ENCODE assay signal across 23 cellular contexts in the genomic region with DNA sequence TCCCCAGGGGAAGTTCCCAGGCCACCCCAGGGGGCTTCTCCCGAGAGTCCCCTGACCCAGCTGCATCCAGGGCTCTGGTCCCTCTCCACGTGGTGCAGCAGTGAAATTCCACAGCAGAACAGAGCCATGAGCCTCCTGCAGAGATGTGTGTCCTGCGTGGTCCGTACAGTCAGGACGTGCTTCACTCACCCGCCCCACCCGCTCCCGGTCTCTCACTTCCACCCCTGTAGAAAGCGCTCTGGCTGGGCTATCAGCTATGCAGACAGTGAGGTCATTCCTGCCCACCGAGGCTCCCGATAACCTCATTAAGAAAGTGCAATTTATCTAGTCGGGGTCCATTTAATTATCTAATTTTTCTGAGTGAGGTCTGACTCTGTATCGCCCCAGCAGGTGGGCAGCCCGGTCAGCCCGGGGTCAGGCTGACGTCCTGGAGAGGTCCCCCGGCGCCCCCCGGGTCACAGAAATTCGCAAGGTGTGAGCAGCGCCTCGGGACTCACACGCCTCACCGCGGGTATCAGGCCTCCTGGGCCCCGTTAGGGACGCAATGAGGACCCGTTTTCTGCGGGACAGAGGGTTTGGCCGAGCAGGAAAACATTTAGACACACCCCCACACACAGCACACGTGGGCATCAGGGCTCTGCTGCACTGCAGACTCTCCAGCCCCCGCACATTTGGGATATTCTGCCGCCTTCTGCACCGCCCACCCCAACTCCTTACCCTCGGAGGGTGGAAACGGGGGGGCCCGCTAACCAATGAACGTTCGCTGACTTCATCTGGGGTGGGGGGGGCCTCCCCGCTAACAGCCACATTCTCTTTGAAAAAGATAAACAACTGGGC.
"Had no signal": no experiment of that assay in that cellular context is flagged by ENCODE, and none has a peak within 500 bp of the region (broad histone marks: within the 10 kb centered on the region; RNA-seq: fewer than 3 reads in every experiment).

No MANE protein-coding gene starts in this region.

- H3K9ac ChIP-seq: parathyroid adenoma had no signal

- H3K9me3 Mint-ChIP-seq: natural killer cell, type B pancreatic cell had no signal

- H3K4me1 ChIP-seq: gastrocnemius medialis, lower lobe of right lung, parathyroid adenoma, suprapubic skin had no signal

- H3K27me3 Mint-ChIP-seq: progenitor cell of endocrine pancreas; stimulated activated naive CD8-positive, alpha-beta T cell treated with anti-CD3 and anti-CD28 coated beads, Interleukin-15, amount 100 ng/mL, for 72 hours had no signal

- H3K27ac Mint-ChIP-seq: natural killer cell had no signal

- H3K4me3 ChIP-seq: gastrocnemius medialis, heart left ventricle, lower lobe of right lung, right atrium auricular region, smooth muscle cell, suprapubic skin, tibial artery had no signal

- H3K4me2 ChIP-seq: smooth muscle cell had no signal

- H3K9me3 ChIP-seq: gastrocnemius medialis, heart left ventricle, lower lobe of right lung, right atrium auricular region, suprapubic skin, tibial artery had no signal

- H3K27ac ChIP-seq: epithelial cell of prostate, gastrocnemius medialis, heart left ventricle, lower lobe of right lung, parathyroid adenoma, right atrium auricular region, suprapubic skin, tibial artery had no signal

- H3K36me3 ChIP-seq: gastrocnemius medialis, heart left ventricle, lower lobe of right lung, right atrium auricular region, suprapubic skin, tibial artery had no signal

- H3K27me3 ChIP-seq: right atrium auricular region, tibial artery had no signal

- H3K4me1 Mint-ChIP-seq: natural killer cell; stimulated activated naive CD8-positive, alpha-beta T cell treated with anti-CD3 and anti-CD28 coated beads, Interleukin-15, amount 100 ng/mL, for 72 hours had no signal

- DNase-seq: cortex of kidney; foreskin fibroblast; gastrocnemius medialis; heart left ventricle; hippocampal formation; left colon; left ventricle myocardium superior; lower lobe of right lung; natural killer cell; stimulated activated CD4-positive, alpha-beta T cell treated with anti-CD3 and anti-CD28 coated beads, Interleukin-12 subunit alpha, Interleukin-12 subunit beta, amount 100 ng/mL, for 4 hours; stimulated activated CD4-positive, alpha-beta T cell treated with anti-CD3 and anti-CD28 coated beads, Interleukin-1b, Interleukin-23, amount 100 ng/mL, for 48 hours; stimulated activated CD4-positive, alpha-beta T cell treated with anti-CD3 and anti-CD28 coated beads, Interleukin-4, amount 100 ng/mL, for 1 hour; stimulated activated CD8-positive, alpha-beta memory T cell treated with anti-CD3 and anti-CD28 coated beads, Interleukin-4, amount 100 ng/mL, for 48 hours; stimulated activated naive CD4-positive, alpha-beta T cell; stimulated activated naive CD8-positive, alpha-beta T cell treated with anti-CD3 and anti-CD28 coated beads, Interleukin-15, amount 100 ng/mL, for 72 hours; tibial artery had no signal

- H3K36me3 Mint-ChIP-seq: natural killer cell, type B pancreatic cell had no signal

- H3K4me3 Mint-ChIP-seq: natural killer cell; stimulated activated naive CD8-positive, alpha-beta T cell treated with anti-CD3 and anti-CD28 coated beads, Interleukin-15, amount 100 ng/mL, for 72 hours; type B pancreatic cell had no signal
